In genomic region chr20:49219924-49220831, GRCh38 we compare ENCODE assay signal across 8 cellular contexts. TPM values are rescaled to one million over a fixed set of nuclear protein-coding genes. Genes with fewer than 3 reads are reported as not detected.
A peak's percentile ranks its signal among the peaks of the same experiment; 100 is the strongest.
DNase-seq lines count a peak whose midpoint lies in the region; ATAC-seq and TF ChIP-seq lines count a peak whose summit lies in the region.

No MANE protein-coding gene starts in this region.

- peaks cover 17% of the 10 kb centered on the region for H3K36me3 Mint-ChIP-seq in T-cell

- ATAC-seq in T-cell (replicated peaks in 1 of 4) (no peak), foreskin keratinocyte (no peak), GM19023 (IDR thresholded peaks at IDR 0.05; ENCODE audit: unreplicated experiment) (no peak)

- H3K27me3 ChIP-seq in foreskin keratinocyte: no peaks in the 10 kb centered on the region

- CTCF ChIA-PET in T-cell (lab: Charles Lee): interaction anchor here in 1 of 2 donors (0.9 to 1.7 kb wide), 2 partner anchors 40 to 87 kb away, joined by 8 to 42 read pairs; no protein-coding TSS in a partner anchor

- TF ChIP-seq CTCF in GM20000 (IDR thresholded peaks at IDR 0.05; ENCODE audit: extremely low read depth, missing control alignments): no peak
- no peak for TF ChIP-seq CTCF in foreskin keratinocyte (conservative IDR thresholded peaks at IDR 0.05)
- TF ChIP-seq CTCF in retinal pigment epithelial cell (conservative IDR thresholded peaks at IDR 0.05; ENCODE audit: low read depth, low read length): no peak

- peak overlapping the region; percentile 99 for H3K4me3 ChIP-seq in retinal pigment epithelial cell (ENCODE audit: low read length)

- peaks cover 27 to 37% (median 32%) of the 10 kb centered on the region in 3 donors for H3K4me1 Mint-ChIP-seq in T-cell

- H3K4me3 Mint-ChIP-seq in T-cell: peak overlapping the region; percentile 88 to 97 (median 94)

- H3K9me3 Mint-ChIP-seq in T-cell: no peaks in the 10 kb centered on the region

- peak overlapping the region; percentile 91 to 93 for H3K27ac Mint-ChIP-seq in T-cell

- no peaks in the 10 kb centered on the region for H3K27me3 Mint-ChIP-seq in T-cell

- POLR2A ChIA-PET in T-cell (lab: Charles Lee): interaction anchor here (0.6 to 0.7 kb wide), 3 partner anchors 12 to 1865 kb away, joined by 3 to 7 read pairs (median 3); no protein-coding TSS in a partner anchor

- no peaks in the 10 kb centered on the region for H3K4me1 ChIP-seq in foreskin keratinocyte

- peak; percentile 15 for DNase-seq in GM20000 (ENCODE audit: low spot score)
- DNase-seq in T-cell: no peak
- DNase-seq in foreskin keratinocyte: no peak
- no peak for DNase-seq in retinal pigment epithelial cell (ENCODE audit: low read depth)
- no peak for DNase-seq in iPS-NIHi11 (ENCODE audit: low spot score)
- no peak for DNase-seq in HuH-7 (ENCODE audit: low spot score)
- DNase-seq in NCI-H345 treated with DMSO at 0.1 percent for 48 hours (lab: John Stamatoyannopoulos, UW; ENCODE audit: unreplicated experiment): no peak

- H3K27ac ChIP-seq in foreskin keratinocyte: peak overlapping the region; percentile 73

RNA-seq across cellular contexts. Expression of gene DDX27, which starts 1.0 kb away (rescaled TPM):
- total RNA-seq in T-cell (10 to 100 TPM; 57.7 to 92.3 (median 59.2) TPM), foreskin keratinocyte (47.2 and 51.5 TPM in 2 replicates)
- polyA plus RNA-seq in foreskin keratinocyte: 32.9 and 38.0 TPM in 2 replicates

RNA-seq across cellular contexts. Expression of gene STAU1, which starts 32.0 kb away (rescaled TPM):
- total RNA-seq in T-cell: 10 to 100 TPM; 39.3 to 52.8 (median 43.6) TPM
- total RNA-seq in foreskin keratinocyte: 72.4 and 73.3 TPM in 2 replicates
- 36.5 and 40.5 TPM in 2 replicates for polyA plus RNA-seq in foreskin keratinocyte

RNA-seq across cellular contexts. Expression of gene ZNFX1, which starts 57.7 kb away (rescaled TPM):
- total RNA-seq in T-cell (10 to 100 TPM; 53.8 to 72.2 (median 64.7) TPM), foreskin keratinocyte (34.0 and 42.6 TPM in 2 replicates)
- 8.4 and 9.1 TPM in 2 replicates for polyA plus RNA-seq in foreskin keratinocyte
